ENCODE assay signal across 28 cellular contexts in the genomic region with DNA sequence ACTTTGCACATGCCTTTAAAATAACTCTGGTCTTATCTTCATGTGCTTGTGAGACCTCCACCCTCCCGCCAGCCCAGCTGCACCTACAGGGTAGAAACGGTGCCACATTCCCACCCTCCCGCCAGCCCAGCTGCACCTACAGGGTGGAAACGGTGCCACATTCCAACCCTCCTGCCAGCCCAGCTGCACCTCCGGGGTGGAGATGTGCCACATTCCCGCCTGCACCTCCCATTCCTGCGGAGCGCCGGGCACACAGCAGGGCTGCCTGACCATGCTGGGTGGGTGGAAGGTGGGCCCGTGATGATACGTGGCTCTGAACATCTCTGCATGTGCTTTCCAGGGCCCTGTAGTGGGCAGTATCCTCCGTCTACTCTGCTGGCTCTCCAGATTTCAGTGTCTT.
"Had no signal": no experiment of that assay in that cellular context is flagged by ENCODE, and none has a peak within 500 bp of the region (broad histone marks: within the 10 kb centered on the region; RNA-seq: fewer than 3 reads in every experiment).

No MANE protein-coding gene starts in this region.

- DNase-seq: activated B cell treated with CpG ODN at 0.5 μM for 24 hours; activated effector memory CD4-positive, alpha-beta T cell treated with Interleukin-2 at 50 U/mL for 16 hours; activated naive CD4-positive, alpha-beta T cell treated with Interleukin-2 at 50 U/mL for 16 hours; activated T-cell treated with anti-CD3 and anti-CD28 coated beads for 4 hours; activated T-cell treated with anti-CD3 and anti-CD28 coated beads, Interleukin-2, amount 50 U/mL, for 72 hours; brain microvascular endothelial cell; effector CD4-positive, alpha-beta T cell; esophagus squamous epithelium; foreskin melanocyte; heart right ventricle; left ventricle myocardium superior; mammary epithelial cell; naive thymus-derived CD4-positive, alpha-beta T cell; stimulated activated CD4-positive, alpha-beta T cell treated with anti-CD3 and anti-CD28 coated beads, Interleukin-1b, Interleukin-23, amount 100 ng/mL, for 48 hours; stimulated activated CD4-positive, alpha-beta T cell treated with anti-CD3 and anti-CD28 coated beads, Interleukin-4, amount 100 ng/mL, for 4 hours; stimulated activated CD8-positive, alpha-beta memory T cell treated with anti-CD3 and anti-CD28 coated beads, Interleukin-4, amount 100 ng/mL, for 48 hours; T-cell; transverse colon; uterus had no signal

- H3K9me3 Mint-ChIP-seq: activated B cell treated with CpG ODN at 0.5 μM for 24 hours; activated T-cell treated with anti-CD3 and anti-CD28 coated beads, Interleukin-2, amount 50 U/mL, for 72 hours; dendritic cell treated with granulocyte-macrophage colony-stimulating factor and Interleukin-4, amounts not matched to agents 40 ng/mL and 50 ng/mL, for 4 days; T-cell; T-helper 2 cell treated with Interferon-gamma antibody and Interleukin-4, amounts not matched to agents 5 μg/mL and 100 μg/mL, for 36 hours had no signal

- H3K4me2 ChIP-seq: smooth muscle cell had no signal

- ATAC-seq: activated T-cell treated with anti-CD3 and anti-CD28 coated beads, Interleukin-2, amount 50 U/mL, for 72 hours; heart right ventricle; left ventricle myocardium superior; naive thymus-derived CD4-positive, alpha-beta T cell; stimulated activated memory B cell treated with anti-CD40 and anti-IgM and Interleukin-4, amounts not matched to agents 10 μg/mL and 1 μg/mL and 100 μg/mL, for 72 hours; T-cell had no signal

- H3K27ac Mint-ChIP-seq: activated B cell treated with CpG ODN at 0.5 μM for 24 hours; activated naive CD8-positive, alpha-beta T cell; activated T-cell treated with anti-CD3 and anti-CD28 coated beads, Interleukin-2, amount 50 U/mL, for 72 hours; dendritic cell treated with granulocyte-macrophage colony-stimulating factor and Interleukin-4, amounts not matched to agents 40 ng/mL and 50 ng/mL, for 4 days; naive thymus-derived CD4-positive, alpha-beta T cell; stimulated activated memory B cell treated with anti-CD40 and anti-IgM and Interleukin-4, amounts not matched to agents 10 μg/mL and 1 μg/mL and 100 μg/mL, for 72 hours; T-cell; T-helper 2 cell treated with Interferon-gamma antibody and Interleukin-4, amounts not matched to agents 5 μg/mL and 100 μg/mL, for 36 hours had no signal

- H3K27ac ChIP-seq: ascending aorta, brain microvascular endothelial cell, epithelial cell of prostate, esophagus squamous epithelium, heart right ventricle, right atrium auricular region, suprapubic skin, transverse colon, uterus had no signal

- H3K27me3 Mint-ChIP-seq: activated B cell treated with CpG ODN at 0.5 μM for 24 hours; stimulated activated memory B cell treated with anti-CD40 and anti-IgM and Interleukin-4, amounts not matched to agents 10 μg/mL and 1 μg/mL and 100 μg/mL, for 72 hours had no signal

- H3K4me1 ChIP-seq: ascending aorta, transverse colon, uterus had no signal

- H3K36me3 ChIP-seq: ascending aorta, brain microvascular endothelial cell, esophagus squamous epithelium, heart right ventricle, right atrium auricular region, suprapubic skin, transverse colon, uterus had no signal

- H3K4me1 Mint-ChIP-seq: activated B cell treated with CpG ODN at 0.5 μM for 24 hours; stimulated activated memory B cell treated with anti-CD40 and anti-IgM and Interleukin-4, amounts not matched to agents 10 μg/mL and 1 μg/mL and 100 μg/mL, for 72 hours had no signal

- H3K27me3 ChIP-seq: ascending aorta, brain microvascular endothelial cell, esophagus squamous epithelium, right atrium auricular region, transverse colon, uterus had no signal

- H3K9me3 ChIP-seq: ascending aorta, esophagus squamous epithelium, suprapubic skin, transverse colon, uterus had no signal

- H3K4me3 Mint-ChIP-seq: activated B cell treated with CpG ODN at 0.5 μM for 24 hours; activated naive CD8-positive, alpha-beta T cell; activated T-cell treated with anti-CD3 and anti-CD28 coated beads, Interleukin-2, amount 50 U/mL, for 72 hours; dendritic cell treated with granulocyte-macrophage colony-stimulating factor and Interleukin-4, amounts not matched to agents 40 ng/mL and 50 ng/mL, for 4 days; naive thymus-derived CD4-positive, alpha-beta T cell; stimulated activated memory B cell treated with anti-CD40 and anti-IgM and Interleukin-4, amounts not matched to agents 10 μg/mL and 1 μg/mL and 100 μg/mL, for 72 hours; T-cell; T-helper 2 cell treated with Interferon-gamma antibody and Interleukin-4, amounts not matched to agents 5 μg/mL and 100 μg/mL, for 36 hours had no signal

- H3K36me3 Mint-ChIP-seq: activated naive CD8-positive, alpha-beta T cell; naive thymus-derived CD4-positive, alpha-beta T cell; stimulated activated memory B cell treated with anti-CD40 and anti-IgM and Interleukin-4, amounts not matched to agents 10 μg/mL and 1 μg/mL and 100 μg/mL, for 72 hours; T-cell had no signal

- H3K4me3 ChIP-seq: ascending aorta, esophagus squamous epithelium, heart right ventricle, right atrium auricular region, smooth muscle cell, suprapubic skin, transverse colon, uterus had no signal
